In the genomic region with DNA sequence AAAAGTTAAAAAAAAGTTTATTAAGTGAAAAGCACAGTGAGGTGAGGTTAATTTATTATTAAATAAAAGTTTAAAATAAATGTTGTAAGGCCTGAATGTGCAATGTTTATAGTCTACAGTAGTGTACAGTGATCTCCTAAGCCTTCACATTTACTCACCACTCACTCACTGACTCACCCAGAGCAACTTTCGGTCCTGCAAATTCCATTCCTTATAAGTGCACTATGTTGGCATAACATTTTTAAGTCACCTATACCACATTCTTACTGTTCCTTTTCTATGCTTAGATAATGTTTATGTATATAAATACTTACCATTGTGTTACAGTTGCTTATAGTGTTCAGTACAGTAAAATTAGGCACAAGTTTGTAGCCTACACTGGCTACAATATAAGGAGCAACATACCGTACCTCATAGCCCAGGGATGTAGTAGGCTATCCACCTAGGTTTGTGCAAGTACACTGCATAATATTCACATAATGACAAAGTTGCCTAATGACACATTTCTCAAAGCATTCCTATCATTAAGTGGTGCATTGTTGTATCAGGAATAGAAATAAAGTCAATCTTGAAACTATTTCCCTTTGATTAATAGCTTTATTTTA, we compare ENCODE assay signal across 2 cellular contexts.
TF ChIP-seq lines count a peak whose summit lies in the region.

No MANE protein-coding gene starts in this region.

TF ChIP-seq in IMR-90, 13 proteins besides CTCF, POLR2A, EP300 and RAD21:
- TF ChIP-seq CEBPB (IDR thresholded peaks at IDR 0.05; ENCODE audit: low read depth, low read length) (no peak; the same call in 1 of the 2 replicates), MAZ (IDR thresholded peaks at IDR 0.05; ENCODE audit: borderline replicate concordance, low read depth, low read length) (no peak), NFE2L2 (IDR thresholded peaks at IDR 0.05; ENCODE audit: low read depth, low read length) (no peak), MXI1 (IDR thresholded peaks at IDR 0.05; ENCODE audit: borderline replicate concordance, low read depth, low read length) (no peak), CHD1 (IDR thresholded peaks at IDR 0.05; ENCODE audit: low read depth, low read length) (no peak)

TF ChIP-seq in HepG2, 621 proteins besides CTCF, POLR2A, EP300 and RAD21:
- TF ChIP-seq AGO2 (optimal IDR thresholded peaks at IDR 0.05; ENCODE audit: low read depth, low read length), result no peak
- no peak for TF ChIP-seq KAT8 (CRISPR knock-in tag; IDR thresholded peaks at IDR 0.05)
- TF ChIP-seq ZNF678 (CRISPR knock-in tag; IDR thresholded peaks at IDR 0.05), result no peak
- TF ChIP-seq TMF1 (CRISPR knock-in tag; IDR thresholded peaks at IDR 0.05; ENCODE audit: low read depth), result no peak
- TF ChIP-seq, protein P1, sequence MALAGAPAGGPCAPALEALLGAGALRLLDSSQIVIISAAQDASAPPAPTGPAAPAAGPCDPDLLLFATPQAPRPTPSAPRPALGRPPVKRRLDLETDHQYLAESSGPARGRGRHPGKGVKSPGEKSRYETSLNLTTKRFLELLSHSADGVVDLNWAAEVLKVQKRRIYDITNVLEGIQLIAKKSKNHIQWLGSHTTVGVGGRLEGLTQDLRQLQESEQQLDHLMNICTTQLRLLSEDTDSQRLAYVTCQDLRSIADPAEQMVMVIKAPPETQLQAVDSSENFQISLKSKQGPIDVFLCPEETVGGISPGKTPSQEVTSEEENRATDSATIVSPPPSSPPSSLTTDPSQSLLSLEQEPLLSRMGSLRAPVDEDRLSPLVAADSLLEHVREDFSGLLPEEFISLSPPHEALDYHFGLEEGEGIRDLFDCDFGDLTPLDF (CRISPR knock-in tag; IDR thresholded peaks at IDR 0.05), result no peak
- TF ChIP-seq, protein P2, sequence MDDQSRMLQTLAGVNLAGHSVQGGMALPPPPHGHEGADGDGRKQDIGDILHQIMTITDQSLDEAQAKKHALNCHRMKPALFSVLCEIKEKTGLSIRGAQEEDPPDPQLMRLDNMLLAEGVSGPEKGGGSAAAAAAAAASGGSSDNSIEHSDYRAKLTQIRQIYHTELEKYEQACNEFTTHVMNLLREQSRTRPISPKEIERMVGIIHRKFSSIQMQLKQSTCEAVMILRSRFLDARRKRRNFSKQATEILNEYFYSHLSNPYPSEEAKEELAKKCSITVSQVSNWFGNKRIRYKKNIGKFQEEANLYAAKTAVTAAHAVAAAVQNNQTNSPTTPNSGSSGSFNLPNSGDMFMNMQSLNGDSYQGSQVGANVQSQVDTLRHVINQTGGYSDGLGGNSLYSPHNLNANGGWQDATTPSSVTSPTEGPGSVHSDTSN (CRISPR knock-in tag; IDR thresholded peaks at IDR 0.05; ENCODE audit: borderline replicate concordance), result no peak
- TF ChIP-seq HDAC2 (CRISPR knock-in tag; IDR thresholded peaks at IDR 0.05), result no peak
- no peak for TF ChIP-seq MED13 (CRISPR knock-in tag; IDR thresholded peaks at IDR 0.05)
- TF ChIP-seq, protein P3, sequence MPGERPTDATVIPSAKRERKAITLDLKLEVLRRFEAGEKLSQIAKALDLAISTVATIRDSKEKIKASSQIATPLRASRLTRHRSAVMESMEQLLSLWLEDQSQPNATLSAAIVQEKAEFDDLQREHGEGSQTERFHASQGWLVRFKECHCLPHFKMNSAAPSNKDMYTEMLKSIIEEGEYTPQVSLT (CRISPR knock-in tag; IDR thresholded peaks at IDR 0.05; ENCODE audit: borderline replicate concordance, low read depth), result no peak
- TF ChIP-seq ZKSCAN5 (CRISPR knock-in tag; IDR thresholded peaks at IDR 0.05), result no peak
- no peak for TF ChIP-seq SP5 (CRISPR knock-in tag; IDR thresholded peaks at IDR 0.05; ENCODE audit: borderline replicate concordance, low read depth)
- TF ChIP-seq, protein P4, sequence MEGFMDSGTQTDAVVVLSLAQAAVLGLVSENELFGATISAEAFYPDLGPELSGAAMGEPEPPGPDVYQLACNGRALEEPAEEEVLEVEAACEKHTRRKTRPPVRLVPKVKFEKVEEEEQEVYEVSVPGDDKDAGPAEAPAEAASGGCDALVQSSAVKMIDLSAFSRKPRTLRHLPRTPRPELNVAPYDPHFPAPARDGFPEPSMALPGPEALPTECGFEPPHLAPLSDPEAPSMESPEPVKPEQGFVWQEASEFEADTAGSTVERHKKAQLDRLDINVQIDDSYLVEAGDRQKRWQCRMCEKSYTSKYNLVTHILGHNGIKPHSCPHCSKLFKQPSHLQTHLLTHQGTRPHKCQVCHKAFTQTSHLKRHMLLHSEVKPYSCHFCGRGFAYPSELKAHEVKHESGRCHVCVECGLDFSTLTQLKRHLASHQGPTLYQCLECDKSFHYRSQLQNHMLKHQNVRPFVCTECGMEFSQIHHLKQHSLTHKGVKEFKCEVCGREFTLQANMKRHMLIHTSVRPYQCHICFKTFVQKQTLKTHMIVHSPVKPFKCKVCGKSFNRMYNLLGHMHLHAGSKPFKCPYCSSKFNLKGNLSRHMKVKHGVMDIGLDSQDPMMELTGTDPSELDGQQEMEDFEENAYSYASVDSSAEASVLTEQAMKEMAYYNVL (CRISPR knock-in tag; IDR thresholded peaks at IDR 0.05; ENCODE audit: borderline replicate concordance), result no peak
- no peak for TF ChIP-seq MLLT10 (CRISPR knock-in tag; IDR thresholded peaks at IDR 0.05)
- TF ChIP-seq HIVEP1 (CRISPR knock-in tag; IDR thresholded peaks at IDR 0.05), result no peak
- no peak for TF ChIP-seq MZF1 (CRISPR knock-in tag; IDR thresholded peaks at IDR 0.05; ENCODE audit: borderline replicate concordance)
- TF ChIP-seq SRSF9 (IDR thresholded peaks at IDR 0.05; ENCODE audit: borderline replicate concordance, insufficient read depth, low read depth, low read length, poor library complexity, severe bottlenecking), result no peak
- TF ChIP-seq, protein P5, sequence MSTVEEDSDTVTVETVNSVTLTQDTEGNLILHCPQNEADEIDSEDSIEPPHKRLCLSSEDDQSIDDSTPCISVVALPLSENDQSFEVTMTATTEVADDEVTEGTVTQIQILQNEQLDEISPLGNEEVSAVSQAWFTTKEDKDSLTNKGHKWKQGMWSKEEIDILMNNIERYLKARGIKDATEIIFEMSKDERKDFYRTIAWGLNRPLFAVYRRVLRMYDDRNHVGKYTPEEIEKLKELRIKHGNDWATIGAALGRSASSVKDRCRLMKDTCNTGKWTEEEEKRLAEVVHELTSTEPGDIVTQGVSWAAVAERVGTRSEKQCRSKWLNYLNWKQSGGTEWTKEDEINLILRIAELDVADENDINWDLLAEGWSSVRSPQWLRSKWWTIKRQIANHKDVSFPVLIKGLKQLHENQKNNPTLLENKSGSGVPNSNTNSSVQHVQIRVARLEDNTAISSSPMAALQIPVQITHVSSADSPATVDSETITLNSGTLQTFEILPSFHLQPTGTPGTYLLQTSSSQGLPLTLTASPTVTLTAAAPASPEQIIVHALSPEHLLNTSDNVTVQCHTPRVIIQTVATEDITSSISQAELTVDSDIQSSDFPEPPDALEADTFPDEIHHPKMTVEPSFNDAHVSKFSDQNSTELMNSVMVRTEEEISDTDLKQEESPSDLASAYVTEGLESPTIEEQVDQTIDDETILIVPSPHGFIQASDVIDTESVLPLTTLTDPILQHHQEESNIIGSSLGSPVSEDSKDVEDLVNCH (CRISPR knock-in tag; IDR thresholded peaks at IDR 0.05), result no peak
- TF ChIP-seq ZNF253 (CRISPR knock-in tag; IDR thresholded peaks at IDR 0.05; ENCODE audit: borderline replicate concordance), result no peak
- TF ChIP-seq, protein P6, sequence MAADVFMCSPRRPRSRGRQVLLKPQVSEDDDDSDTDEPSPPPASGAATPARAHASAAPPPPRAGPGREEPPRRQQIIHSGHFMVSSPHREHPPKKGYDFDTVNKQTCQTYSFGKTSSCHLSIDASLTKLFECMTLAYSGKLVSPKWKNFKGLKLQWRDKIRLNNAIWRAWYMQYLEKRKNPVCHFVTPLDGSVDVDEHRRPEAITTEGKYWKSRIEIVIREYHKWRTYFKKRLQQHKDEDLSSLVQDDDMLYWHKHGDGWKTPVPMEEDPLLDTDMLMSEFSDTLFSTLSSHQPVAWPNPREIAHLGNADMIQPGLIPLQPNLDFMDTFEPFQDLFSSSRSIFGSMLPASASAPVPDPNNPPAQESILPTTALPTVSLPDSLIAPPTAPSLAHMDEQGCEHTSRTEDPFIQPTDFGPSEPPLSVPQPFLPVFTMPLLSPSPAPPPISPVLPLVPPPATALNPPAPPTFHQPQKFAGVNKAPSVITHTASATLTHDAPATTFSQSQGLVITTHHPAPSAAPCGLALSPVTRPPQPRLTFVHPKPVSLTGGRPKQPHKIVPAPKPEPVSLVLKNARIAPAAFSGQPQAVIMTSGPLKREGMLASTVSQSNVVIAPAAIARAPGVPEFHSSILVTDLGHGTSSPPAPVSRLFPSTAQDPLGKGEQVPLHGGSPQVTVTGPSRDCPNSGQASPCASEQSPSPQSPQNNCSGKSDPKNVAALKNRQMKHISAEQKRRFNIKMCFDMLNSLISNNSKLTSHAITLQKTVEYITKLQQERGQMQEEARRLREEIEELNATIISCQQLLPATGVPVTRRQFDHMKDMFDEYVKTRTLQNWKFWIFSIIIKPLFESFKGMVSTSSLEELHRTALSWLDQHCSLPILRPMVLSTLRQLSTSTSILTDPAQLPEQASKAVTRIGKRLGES (CRISPR knock-in tag; IDR thresholded peaks at IDR 0.05; ENCODE audit: borderline replicate concordance), result no peak
TF ChIP-seq in HepG2: peak in this region for 0.
